ENCODE assay signal across 10 cellular contexts in genomic region chr15:63509933-63510547, GRCh38. TPM values are rescaled to one million over a fixed set of nuclear protein-coding genes. Genes with fewer than 3 reads are reported as not detected.
A peak's percentile ranks its signal among the peaks of the same experiment; 100 is the strongest.
DNase-seq lines count a peak whose midpoint lies in the region; TF ChIP-seq lines count a peak whose summit lies in the region.
"Had no signal": no experiment of that assay in that cellular context is flagged by ENCODE, and none has a peak within 500 bp of the region (broad histone marks: within the 10 kb centered on the region; RNA-seq: fewer than 3 reads in every experiment).

No MANE protein-coding gene starts in this region.

- H3K9me3 ChIP-seq in mesenchymal stem cell (ENCODE audit: control insufficient read depth, low read length) (no peaks in the 10 kb centered on the region), prostate gland (no peaks in the 10 kb centered on the region)

- H3K4me1 Mint-ChIP-seq in CD14-positive monocyte, result peaks cover 78% of the 10 kb centered on the region

- WGBS in mesenchymal stem cell, result 89% methylated on average over 1 of the region's 4 CpGs
- WGBS in prostate gland, result 51% methylated on average over 4 of the region's 4 CpGs

- no peak overlapping the region for H4K8ac ChIP-seq in mesenchymal stem cell (ENCODE audit: low read length)

- H3K4me2 ChIP-seq in mesenchymal stem cell (ENCODE audit: low read length, poor library complexity, severe bottlenecking), result no peak overlapping the region

- no peak overlapping the region for H2AFZ ChIP-seq in mesenchymal stem cell (ENCODE audit: low read depth, low read length)

- no peak overlapping the region for H2BK120ac ChIP-seq in mesenchymal stem cell (ENCODE audit: low read depth, low read length)

- peak overlapping the region; percentile 38 for H3K27ac ChIP-seq in brain microvascular endothelial cell
- peak overlapping the region; percentile 18 for H3K27ac ChIP-seq in mesenchymal stem cell (ENCODE audit: low read length, poor library complexity, severe bottlenecking)
- no peak overlapping the region for H3K27ac ChIP-seq in prostate gland

- no peak overlapping the region for H3K14ac ChIP-seq in mesenchymal stem cell (ENCODE audit: low read length in 2 of 2)

- H2BK5ac ChIP-seq in mesenchymal stem cell (ENCODE audit: low read depth, low read length, poor library complexity, severe bottlenecking), result no peak overlapping the region

- no peak overlapping the region for H4K91ac ChIP-seq in mesenchymal stem cell (ENCODE audit: low read length)

- no peak overlapping the region for H3K4ac ChIP-seq in mesenchymal stem cell (ENCODE audit: low read depth in 1 of 2, low read length in 2 of 2)

- H3K79me1 ChIP-seq in mesenchymal stem cell (replicated peaks; ENCODE audit: low read length, poor library complexity, severe bottlenecking), result no peaks in the 10 kb centered on the region

- peak overlapping the region; percentile 61 to 88 (median 83) for H3K27ac Mint-ChIP-seq in CD14-positive monocyte

- H3K36me3 ChIP-seq in brain microvascular endothelial cell (replicated peaks), result no peaks in the 10 kb centered on the region
- H3K36me3 ChIP-seq in mesenchymal stem cell (ENCODE audit: control insufficient read depth in 1 of 2, insufficient read depth in 2 of 2, low read depth in 1 of 2, low read length in 2 of 2), result no peaks in the 10 kb centered on the region
- H3K36me3 ChIP-seq in prostate gland, result no peaks in the 10 kb centered on the region

- no peak overlapping the region for H3K18ac ChIP-seq in mesenchymal stem cell (ENCODE audit: low read depth in 1 of 2, low read length in 2 of 2)

- no peak overlapping the region for H2BK12ac ChIP-seq in mesenchymal stem cell (ENCODE audit: low read length in 2 of 2)

- H3K4me3 ChIP-seq in brain microvascular endothelial cell (ENCODE audit: low read depth, low read length), result no peak overlapping the region
- H3K4me3 ChIP-seq in mesenchymal stem cell (ENCODE audit: insufficient read depth in 1 of 2, low read depth in 1 of 2, low read length in 2 of 2), result peak overlapping the region in 1 of 2 experiments; percentile 58
- no peak overlapping the region for H3K4me3 ChIP-seq in prostate gland

- H3K27me3 ChIP-seq in brain microvascular endothelial cell (replicated peaks) (no peaks in the 10 kb centered on the region), mesenchymal stem cell (ENCODE audit: control insufficient read depth in 1 of 2, insufficient read depth in 1 of 2, low read length in 2 of 2) (no peaks in the 10 kb centered on the region), prostate gland (replicated peaks; ENCODE audit: insufficient read depth) (no peaks in the 10 kb centered on the region)

- peaks cover 4 to 11% of the 10 kb centered on the region in 2 donors for H3K36me3 Mint-ChIP-seq in CD14-positive monocyte

- H3K4me1 ChIP-seq in mesenchymal stem cell (ENCODE audit: control insufficient read depth, insufficient read depth, low read depth, low read length) (no peaks in the 10 kb centered on the region), prostate gland (replicated peaks) (peaks cover 11% of the 10 kb centered on the region)

- DNase-seq in CD14-positive monocyte (ENCODE audit: low spot score), result no peak
- DNase-seq in M059J (ENCODE audit: low read depth), result peak; percentile 68
- DNase-seq in brain microvascular endothelial cell, result no peak
- DNase-seq in mesenchymal stem cell, result peak; percentile 42
- DNase-seq in GM13976 (ENCODE audit: low spot score), result no peak
- DNase-seq in cerebellum (ENCODE audit: low spot score), result no peak
- no peak for DNase-seq in prostate gland (ENCODE audit: low spot score)
- DNase-seq in NCI-H146 treated with DMSO at 0.1 percent for 48 hours (lab: John Stamatoyannopoulos, UW; ENCODE audit: unreplicated experiment), result no peak
- DNase-seq: GDM1, SHP77 treated with DMSO at 0.1 percent for 48 hours had no signal

- H2BK15ac ChIP-seq in mesenchymal stem cell (ENCODE audit: low read depth, poor library complexity, severe bottlenecking), result no peak overlapping the region

- H3K9me3 Mint-ChIP-seq in CD14-positive monocyte, result no peaks in the 10 kb centered on the region

- intact Hi-C loops in CD14-positive monocyte (cut with micrococcal nuclease) (loop anchor here (5.0 to 10.0 kb wide), 3 partner anchors 32 to 315 kb away; no protein-coding TSS in a partner anchor), prostate gland (cut with DNase I) (loop anchor here (5.0 kb wide), 1 partner anchor 42 kb away; no protein-coding TSS in a partner anchor)

- H2AK5ac ChIP-seq in mesenchymal stem cell (ENCODE audit: low read length, severe bottlenecking), result no peak overlapping the region

- TF ChIP-seq CTCF in CD14-positive monocyte (IDR thresholded peaks at IDR 0.05), result no peak
- TF ChIP-seq CTCF in brain microvascular endothelial cell (IDR thresholded peaks at IDR 0.05; ENCODE audit: low read depth, low read length, missing control alignments), result no peak
- TF ChIP-seq CTCF in GM13976 (IDR thresholded peaks at IDR 0.05; ENCODE audit: borderline replicate concordance, control extremely low read depth, extremely low read depth, insufficient read depth, missing control alignments), result no peak
- no peak for TF ChIP-seq CTCF in prostate gland (IDR thresholded peaks at IDR 0.05)

- H3K23ac ChIP-seq in mesenchymal stem cell (ENCODE audit: low read length in 2 of 2), result no peak overlapping the region

- TF ChIP-seq POLR2A in prostate gland (IDR thresholded peaks at IDR 0.05), result no peak

- H3K4me3 Mint-ChIP-seq in CD14-positive monocyte, result peak overlapping the region; percentile 27 to 47

- peak overlapping the region; percentile 63 for H3K9ac ChIP-seq in mesenchymal stem cell (ENCODE audit: low read length)

- in situ Hi-C loops in brain microvascular endothelial cell (cut with HindIII; ENCODE audit: low pct_ligation_motif_present, low sequenced_read_pairs) (no loop called here), GM13976 (cut with MboI; ENCODE audit: low sequenced_read_pairs, unreplicated experiment) (no loop called here)

- peaks cover 0 to 2% (median 0%) of the 10 kb centered on the region in 3 donors for H3K27me3 Mint-ChIP-seq in CD14-positive monocyte (ENCODE audit: low read depth in 3 of 3)

RNA-seq across cellular contexts. Expression of gene USP3, which starts 5.6 kb away (rescaled TPM):
- polyA plus RNA-seq in CD14-positive monocyte, result 100 to 1,000 TPM in 1 of 2 donors, 10 to 100 TPM in 1; 91.4 to 122 TPM
- total RNA-seq in M059J (2014; rRNA removed; shearing (Covaris generic)), result 25.7 and 29.9 TPM in 2 replicates
- polyA plus RNA-seq in mesenchymal stem cell (2013, experiment 1 of 2), result 21.2 TPM
- 20.6 TPM for polyA plus RNA-seq in mesenchymal stem cell (2013, experiment 2 of 2)
- 120 TPM for total RNA-seq in cerebellum
- total RNA-seq in prostate gland, result 10 to 100 TPM; 44.2 to 45.8 TPM

Comparison
In these comparisons a context has a peak if more than half of its experiments do, and no peak if none do; other contexts are left out.
1. DNase-seq: peak in M059J (single experiment) and mesenchymal stem cell (single experiment); none in CD14-positive monocyte (single experiment), brain microvascular endothelial cell (single experiment), GM13976 (single experiment), cerebellum (single experiment), prostate gland (single experiment) and NCI-H146 treated with DMSO at 0.1 percent for 48 hours (single experiment).
2. H3K27ac ChIP-seq: peak in brain microvascular endothelial cell (single experiment) and mesenchymal stem cell (single experiment); none in prostate gland (0 of 2).